28 cellular contexts compared by ENCODE assay signal in the genomic region with DNA sequence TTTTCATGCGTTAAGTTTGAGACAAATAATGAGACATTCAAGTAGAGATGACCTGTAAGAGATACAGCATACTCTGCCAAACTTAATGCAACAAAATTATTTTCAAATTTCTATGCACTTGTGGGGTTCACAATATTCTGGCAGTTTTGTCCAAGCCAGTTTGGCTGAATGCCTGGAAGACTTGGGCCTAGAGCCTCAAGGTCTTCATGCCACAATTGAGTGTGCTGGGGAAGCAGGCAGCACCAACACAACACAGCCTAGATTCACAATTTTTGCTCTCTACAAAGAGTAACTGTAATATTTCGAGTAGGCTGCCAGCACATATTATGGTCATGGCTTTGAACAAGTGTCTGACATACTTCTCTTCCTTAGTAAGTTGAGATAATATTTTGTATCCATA.
"Had no signal": no experiment of that assay in that cellular context is flagged by ENCODE, and none has a peak within 500 bp of the region (broad histone marks: within the 10 kb centered on the region; RNA-seq: fewer than 3 reads in every experiment).

No MANE protein-coding gene starts in this region.

- H3K27ac ChIP-seq: neutrophil, parathyroid adenoma, psoas muscle, right lobe of liver, sigmoid colon, stomach, tibial artery, transverse colon, upper lobe of right lung, uterus had no signal

- H3K9me3 ChIP-seq: neutrophil, psoas muscle, right lobe of liver, sigmoid colon, stomach, tibial artery, transverse colon, upper lobe of right lung, uterus had no signal

- H3K27me3 ChIP-seq: neutrophil, right lobe of liver, sigmoid colon, stomach, tibial artery, transverse colon, upper lobe of right lung, uterus had no signal

- H3K36me3 ChIP-seq: neutrophil, right lobe of liver, sigmoid colon, stomach, tibial artery, transverse colon, upper lobe of right lung, uterus had no signal

- H3K27me3 Mint-ChIP-seq: naive thymus-derived CD8-positive, alpha-beta T cell; natural killer cell treated with Interleukin-12 subunit alpha and Interleukin-12 subunit beta and Interleukin-15 and Interleukin-18, amount 100 ng/mL, for 72 hours; progenitor cell of endocrine pancreas; stimulated activated naive B cell treated with anti-CD40 and anti-IgM and Interleukin-4, amounts not matched to agents 10 μg/mL and 1 μg/mL and 100 μg/mL, for 72 hours; stimulated activated naive CD8-positive, alpha-beta T cell treated with anti-CD3 and anti-CD28 coated beads, Interleukin-15, Interleukin-2, amounts not matched to agents 100 ng/mL and 50 ng/mL, for 24 hours; type B pancreatic cell had no signal

- H3K4me3 ChIP-seq: psoas muscle, right lobe of liver, sigmoid colon, stomach, tibial artery, transverse colon, upper lobe of right lung, uterus had no signal

- H3K4me1 ChIP-seq: parathyroid adenoma, psoas muscle, right lobe of liver, sigmoid colon, stomach, tibial artery, transverse colon, upper lobe of right lung, uterus had no signal

- H2AFZ ChIP-seq: parathyroid adenoma had no signal

- H3K9ac ChIP-seq: parathyroid adenoma had no signal

- H3K4me1 Mint-ChIP-seq: naive thymus-derived CD8-positive, alpha-beta T cell; neural crest cell; stimulated activated effector memory CD8-positive, alpha-beta T cell treated with anti-CD3 and anti-CD28 coated beads, Interleukin-12 subunit alpha, Interleukin-12 subunit beta, amount 100 ng/mL, for 72 hours; stimulated activated naive B cell treated with anti-CD40 and anti-IgM and Interleukin-4, amounts not matched to agents 10 μg/mL and 1 μg/mL and 100 μg/mL, for 72 hours had no signal

- H3K36me3 Mint-ChIP-seq: naive thymus-derived CD8-positive, alpha-beta T cell; natural killer cell treated with Interleukin-12 subunit alpha and Interleukin-12 subunit beta and Interleukin-15 and Interleukin-18, amount 100 ng/mL, for 72 hours; stimulated activated effector memory CD8-positive, alpha-beta T cell treated with anti-CD3 and anti-CD28 coated beads, Interleukin-12 subunit alpha, Interleukin-12 subunit beta, amount 100 ng/mL, for 72 hours; stimulated activated naive B cell treated with anti-CD40 and anti-IgM and Interleukin-4, amounts not matched to agents 10 μg/mL and 1 μg/mL and 100 μg/mL, for 72 hours; type B pancreatic cell had no signal

- H3K9me3 Mint-ChIP-seq: nephron progenitor cell; neural crest cell; stimulated activated naive B cell treated with anti-CD40 and anti-IgM and Interleukin-4, amounts not matched to agents 10 μg/mL and 1 μg/mL and 100 μg/mL, for 72 hours; stimulated activated naive CD8-positive, alpha-beta T cell treated with anti-CD3 and anti-CD28 coated beads, Interleukin-15, Interleukin-2, amounts not matched to agents 100 ng/mL and 50 ng/mL, for 24 hours; type B pancreatic cell had no signal

- H3K4me3 Mint-ChIP-seq: naive thymus-derived CD8-positive, alpha-beta T cell; natural killer cell treated with Interleukin-12 subunit alpha and Interleukin-12 subunit beta and Interleukin-15 and Interleukin-18, amount 100 ng/mL, for 72 hours; nephron progenitor cell; neural crest cell; stimulated activated effector memory CD8-positive, alpha-beta T cell treated with anti-CD3 and anti-CD28 coated beads, Interleukin-12 subunit alpha, Interleukin-12 subunit beta, amount 100 ng/mL, for 72 hours; stimulated activated naive B cell treated with anti-CD40 and anti-IgM and Interleukin-4, amounts not matched to agents 10 μg/mL and 1 μg/mL and 100 μg/mL, for 72 hours; stimulated activated naive CD8-positive, alpha-beta T cell treated with anti-CD3 and anti-CD28 coated beads, Interleukin-15, Interleukin-2, amounts not matched to agents 100 ng/mL and 50 ng/mL, for 24 hours; type B pancreatic cell had no signal

- H3K79me2 ChIP-seq: parathyroid adenoma had no signal

- H3K27ac Mint-ChIP-seq: naive thymus-derived CD8-positive, alpha-beta T cell; natural killer cell treated with Interleukin-12 subunit alpha and Interleukin-12 subunit beta and Interleukin-15 and Interleukin-18, amount 100 ng/mL, for 72 hours; nephron progenitor cell; progenitor cell of endocrine pancreas; stimulated activated effector memory CD8-positive, alpha-beta T cell treated with anti-CD3 and anti-CD28 coated beads, Interleukin-12 subunit alpha, Interleukin-12 subunit beta, amount 100 ng/mL, for 72 hours; stimulated activated naive B cell treated with anti-CD40 and anti-IgM and Interleukin-4, amounts not matched to agents 10 μg/mL and 1 μg/mL and 100 μg/mL, for 72 hours; stimulated activated naive CD8-positive, alpha-beta T cell treated with anti-CD3 and anti-CD28 coated beads, Interleukin-15, Interleukin-2, amounts not matched to agents 100 ng/mL and 50 ng/mL, for 24 hours; type B pancreatic cell had no signal

- DNase-seq: naive thymus-derived CD8-positive, alpha-beta T cell; nephron progenitor cell; nucleus accumbens; posterior cingulate gyrus; psoas muscle; right cardiac atrium; right lobe of liver; sigmoid colon; small intestine; stimulated activated CD4-positive, alpha-beta T cell treated with anti-CD3 and anti-CD28 coated beads, Interleukin-15, amount 100 ng/mL, for 24 hours; stimulated activated CD4-positive, alpha-beta T cell treated with anti-CD3 and anti-CD28 coated beads, Interleukin-2, amount 100 ng/mL, for 24 hours; stimulated activated CD4-positive, alpha-beta T cell treated with anti-CD3 and anti-CD28 coated beads, Interleukin-2, amount 100 ng/mL, for 48 hours; stimulated activated CD4-positive, alpha-beta T cell treated with anti-CD3 and anti-CD28 coated beads, Interleukin-4, amount 100 ng/mL, for 24 hours; stimulated activated naive B cell treated with anti-CD40 and anti-IgM and Interleukin-4, amounts not matched to agents 10 μg/mL and 1 μg/mL and 100 μg/mL, for 72 hours; stimulated activated naive CD4-positive, alpha-beta T cell treated with Interleukin-2 at 50 U/mL for 16 hours; stomach; tibial artery; transverse colon; upper lobe of right lung; uterus had no signal
